Comparison of ENCODE assay signal across 19 cellular contexts in the genomic region with DNA sequence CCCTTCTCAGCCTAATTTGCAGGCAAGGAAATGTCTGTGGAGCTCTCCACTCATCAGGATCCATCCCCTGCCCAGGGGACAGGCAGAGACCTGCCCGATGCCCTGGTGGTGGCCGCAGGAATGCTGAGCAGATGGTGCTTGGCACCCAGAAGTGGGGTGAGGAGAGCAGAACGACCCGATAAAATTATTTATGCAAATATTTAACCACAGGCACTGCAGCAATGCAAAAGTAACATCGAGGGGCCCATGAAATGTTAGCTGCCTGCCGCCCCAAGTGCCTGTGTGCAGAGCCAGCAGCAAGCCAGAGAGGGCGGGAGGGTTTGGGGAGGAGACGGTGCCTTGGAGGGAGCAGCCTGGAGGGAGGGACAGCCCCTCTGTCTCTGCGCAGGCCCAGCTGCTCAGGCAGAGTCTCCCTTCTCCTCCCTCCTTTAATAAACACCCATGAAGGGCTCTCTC.
DNase-seq lines count a peak whose midpoint lies in the region; FAIRE-seq and TF ChIP-seq lines count a peak whose summit lies in the region.
"Had no signal": no experiment of that assay in that cellular context is flagged by ENCODE, and none has a peak within 500 bp of the region (broad histone marks: within the 10 kb centered on the region; RNA-seq: fewer than 3 reads in every experiment).

No MANE protein-coding gene starts in this region.

- H3K4me3 ChIP-seq in prostate gland (no peak overlapping the region), lower leg skin (ENCODE audit: low read depth, poor library complexity, severe bottlenecking) (no peak overlapping the region)
- H3K4me3 ChIP-seq: Peyer's patch had no signal

- H3K9me3 ChIP-seq in prostate gland: no peaks in the 10 kb centered on the region
- H3K9me3 ChIP-seq: Peyer's patch had no signal

- FAIRE-seq in HTR-8/SVneo (lab: Jason Lieb, UNC): no peak
- FAIRE-seq: D721Med had no signal

- H3K27me3 ChIP-seq in prostate gland (replicated peaks; ENCODE audit: insufficient read depth): no peaks in the 10 kb centered on the region
- H3K27me3 ChIP-seq: Peyer's patch had no signal

- DNase-seq in HTR-8/SVneo (ENCODE audit: insufficient read length, low spot score) (peak; percentile 69), NCI-H2107 (lab: John Stamatoyannopoulos, UW) (peak; percentile 44), SW480 (ENCODE audit: low spot score) (peak; percentile 80), prostate gland (ENCODE audit: low spot score) (peak; percentile 68), lower leg skin (ENCODE audit: low spot score in 2 of 2) (no peak), hypothalamus (lab: John Stamatoyannopoulos, UW) (no peak), GDM1 (lab: John Stamatoyannopoulos, UW) (no peak)
- DNase-seq: activated CD8-positive, alpha-beta memory T cell treated with anti-CD3 and anti-CD28 coated beads for 24 hours; endodermal cell; H9; left colon; NCI-H446; Peyer's patch; stimulated activated CD4-positive, alpha-beta T cell treated with anti-CD3 and anti-CD28 coated beads, Interleukin-4, amount 100 ng/mL, for 24 hours; stimulated activated CD8-positive, alpha-beta memory T cell treated with anti-CD3 and anti-CD28 coated beads, Interleukin-4, amount 100 ng/mL, for 48 hours; SW 1271 had no signal

- intact Hi-C loops in prostate gland (cut with DNase I) (no loop called here), lower leg skin (cut with DNase I; ENCODE audit: low total_unique reads) (no loop called here)

- H3K27ac ChIP-seq in prostate gland: peak overlapping the region in 1 of 2 donors; percentile 52
- H3K27ac ChIP-seq: parathyroid adenoma, Peyer's patch, VCaP had no signal

- TF ChIP-seq CTCF in prostate gland (IDR thresholded peaks at IDR 0.05): peak in 1 of 4 experiments; percentile 29
- TF ChIP-seq CTCF in lower leg skin (IDR thresholded peaks at IDR 0.05): no peak

- no peaks in the 10 kb centered on the region for H3K4me1 ChIP-seq in prostate gland (replicated peaks)
- H3K4me1 ChIP-seq: Peyer's patch had no signal

- no peaks in the 10 kb centered on the region for H3K36me3 ChIP-seq in prostate gland
- H3K36me3 ChIP-seq: Peyer's patch had no signal

- 39% methylated on average over 9 of the region's 9 CpGs for WGBS in prostate gland
- WGBS in lower leg skin, 2 donors: 42 to 44% methylated on average over 9 of the region's 9 CpGs

- TF ChIP-seq POLR2A in prostate gland (IDR thresholded peaks at IDR 0.05): no peak
- no peak for TF ChIP-seq POLR2A in lower leg skin (IDR thresholded peaks at IDR 0.05)

Comparison
In these comparisons a context has a peak if more than half of its experiments do, and no peak if none do; other contexts are left out.
1. DNase-seq: peak in HTR-8/SVneo (single experiment), NCI-H2107 (single experiment), SW480 (single experiment) and prostate gland (single experiment); none in lower leg skin (0 of 2), hypothalamus (0 of 51) and GDM1 (single experiment).